ENCODE assay signal across 20 cellular contexts in genomic region chr5:17401509-17402290, GRCh38.
DNase-seq lines count a peak whose midpoint lies in the region; ATAC-seq and TF ChIP-seq lines count a peak whose summit lies in the region.
"Had no signal": no experiment of that assay in that cellular context is flagged by ENCODE, and none has a peak within 500 bp of the region (broad histone marks: within the 10 kb centered on the region; RNA-seq: fewer than 3 reads in every experiment).

No MANE protein-coding gene starts in this region.

- H3K4me3 ChIP-seq in HUES48 (ENCODE audit: low read depth, low read length) (peak overlapping the region; percentile 50), hepatocyte (no peak overlapping the region)
- H3K4me3 ChIP-seq: BLaER1 had no signal

- peak overlapping the region; percentile 27 for H3K4me3 Mint-ChIP-seq in osteocyte (ENCODE audit: unreplicated experiment)
- H3K4me3 Mint-ChIP-seq: activated naive CD8-positive, alpha-beta T cell treated with anti-CD3 and anti-CD28 coated beads, Interleukin-2, amount 10 ng/mL, durations not matched to agents 7 days and 5 days; stimulated activated naive CD8-positive, alpha-beta T cell treated with anti-CD3 and anti-CD28 coated beads, Interleukin-15, Interleukin-2, amounts not matched to agents 100 ng/mL and 50 ng/mL, for 24 hours had no signal

- H3K9ac ChIP-seq in HUES48 (ENCODE audit: low read depth, low read length) = peak overlapping the region; percentile 17
- H3K9ac ChIP-seq: BLaER1 had no signal

- H3K36me3 ChIP-seq in HUES48 (ENCODE audit: control insufficient read depth, insufficient read depth, low read length) = no peaks in the 10 kb centered on the region
- no peaks in the 10 kb centered on the region for H3K36me3 ChIP-seq in hepatocyte (replicated peaks; ENCODE audit: insufficient read depth, low read depth)
- H3K36me3 ChIP-seq: BLaER1 had no signal

- H3K9me3 ChIP-seq in HUES48 (ENCODE audit: control insufficient read depth, insufficient read depth, low read length) = no peaks in the 10 kb centered on the region
- H3K9me3 ChIP-seq in hepatocyte (ENCODE audit: low read depth) = no peaks in the 10 kb centered on the region
- H3K9me3 ChIP-seq: BLaER1 had no signal

- H3K79me2 ChIP-seq in hepatocyte = no peaks in the 10 kb centered on the region

- peaks cover 2% of the 10 kb centered on the region for H3K9me3 Mint-ChIP-seq in osteocyte (ENCODE audit: unreplicated experiment)

- H4K20me1 ChIP-seq in hepatocyte (ENCODE audit: insufficient read depth, poor library complexity, severe bottlenecking) = no peaks in the 10 kb centered on the region
- H4K20me1 ChIP-seq: BLaER1 had no signal

- H3K4me2 ChIP-seq in hepatocyte = peak overlapping the region; percentile 65
- H3K4me2 ChIP-seq: BLaER1 had no signal

- peaks cover 59% of the 10 kb centered on the region for H3K4me1 ChIP-seq in HUES48 (ENCODE audit: control insufficient read depth, insufficient read depth, low read length)
- peaks cover 37% of the 10 kb centered on the region for H3K4me1 ChIP-seq in hepatocyte (ENCODE audit: insufficient read depth)
- H3K4me1 ChIP-seq: BLaER1 had no signal

- 7% methylated on average over 8 of the region's 8 CpGs for WGBS in hepatocyte (ENCODE audit: low lambda C conversion rate, missing lambda C conversion rate)

- H2AFZ ChIP-seq in hepatocyte = peak overlapping the region; percentile 6

- H3K27me3 ChIP-seq in HUES48 (ENCODE audit: control insufficient read depth, insufficient read depth, low read length) (peaks cover 11% of the 10 kb centered on the region), hepatocyte (no peaks in the 10 kb centered on the region)
- H3K27me3 ChIP-seq: BLaER1 had no signal

- H3K27me3 Mint-ChIP-seq in osteocyte (ENCODE audit: unreplicated experiment) = peaks cover 14% of the 10 kb centered on the region
- H3K27me3 Mint-ChIP-seq: activated naive CD8-positive, alpha-beta T cell treated with anti-CD3 and anti-CD28 coated beads, Interleukin-2, amount 10 ng/mL, durations not matched to agents 7 days and 5 days had no signal

- TF ChIP-seq CTCF in hepatocyte (IDR thresholded peaks at IDR 0.05; ENCODE audit: poor library complexity) (no peak), osteocyte (IDR thresholded peaks at IDR 0.05) (no peak)

- H3K9me2 ChIP-seq in hepatocyte (replicated peaks; ENCODE audit: insufficient read depth) = no peaks in the 10 kb centered on the region

- H3K27ac Mint-ChIP-seq in osteocyte (ENCODE audit: unreplicated experiment) = no peak overlapping the region
- H3K27ac Mint-ChIP-seq: activated naive CD8-positive, alpha-beta T cell treated with anti-CD3 and anti-CD28 coated beads, Interleukin-2, amount 10 ng/mL, durations not matched to agents 7 days and 5 days; stimulated activated naive CD8-positive, alpha-beta T cell treated with anti-CD3 and anti-CD28 coated beads, Interleukin-15, Interleukin-2, amounts not matched to agents 100 ng/mL and 50 ng/mL, for 24 hours had no signal

- peak; percentile 56 for DNase-seq in NCI-H69 (lab: John Stamatoyannopoulos, UW)
- no peak for DNase-seq in hepatocyte (ENCODE audit: low spot score)
- no peak for DNase-seq in osteocyte (ENCODE audit: extremely low spot score, unreplicated experiment)
- no peak for DNase-seq in DMS153 treated with DMSO at 0.1 percent for 48 hours (lab: John Stamatoyannopoulos, UW; ENCODE audit: unreplicated experiment)
- DNase-seq: activated naive CD8-positive, alpha-beta T cell treated with anti-CD3 and anti-CD28 coated beads, Interleukin-2, amount 10 ng/mL, durations not matched to agents 7 days and 5 days; activated T-cell treated with anti-CD3 and anti-CD28 coated beads, Interleukin-2, amount 50 U/mL, for 48 hours; effector memory CD4-positive, alpha-beta T cell; midbrain; NCI-H187; NK-92 treated with Interleukin-12 subunit alpha and Interleukin-12 subunit beta, amount 100 ng/mL, for 24 hours; posterior cingulate gyrus; SHP77 treated with DMSO at 0.1 percent for 48 hours; stimulated activated CD4-positive, alpha-beta T cell treated with anti-CD3 and anti-CD28 coated beads, Interleukin-12 subunit alpha, Interleukin-12 subunit beta, amount 100 ng/mL, for 4 hours had no signal

- H3K4me1 Mint-ChIP-seq in osteocyte (ENCODE audit: unreplicated experiment) = peaks cover 28% of the 10 kb centered on the region
- H3K4me1 Mint-ChIP-seq: activated naive CD8-positive, alpha-beta T cell treated with anti-CD3 and anti-CD28 coated beads, Interleukin-2, amount 10 ng/mL, durations not matched to agents 7 days and 5 days had no signal

- no peaks in the 10 kb centered on the region for H3K36me3 Mint-ChIP-seq in osteocyte (ENCODE audit: unreplicated experiment)
- H3K36me3 Mint-ChIP-seq: activated naive CD8-positive, alpha-beta T cell treated with anti-CD3 and anti-CD28 coated beads, Interleukin-2, amount 10 ng/mL, durations not matched to agents 7 days and 5 days had no signal

- H3K27ac ChIP-seq in HUES48 (ENCODE audit: low read depth, low read length) (peak overlapping the region; percentile 93), hepatocyte (peak overlapping the region; percentile 30)
- H3K27ac ChIP-seq: BLaER1 had no signal

- ATAC-seq in HG02884 (IDR thresholded peaks at IDR 0.05; ENCODE audit: unreplicated experiment) (no peak), GM21737 (IDR thresholded peaks at IDR 0.05; ENCODE audit: unreplicated experiment) (no peak), GM18511 (IDR thresholded peaks at IDR 0.05; ENCODE audit: unreplicated experiment) (no peak)
- ATAC-seq: HCT116 had no signal
